In the genomic region with DNA sequence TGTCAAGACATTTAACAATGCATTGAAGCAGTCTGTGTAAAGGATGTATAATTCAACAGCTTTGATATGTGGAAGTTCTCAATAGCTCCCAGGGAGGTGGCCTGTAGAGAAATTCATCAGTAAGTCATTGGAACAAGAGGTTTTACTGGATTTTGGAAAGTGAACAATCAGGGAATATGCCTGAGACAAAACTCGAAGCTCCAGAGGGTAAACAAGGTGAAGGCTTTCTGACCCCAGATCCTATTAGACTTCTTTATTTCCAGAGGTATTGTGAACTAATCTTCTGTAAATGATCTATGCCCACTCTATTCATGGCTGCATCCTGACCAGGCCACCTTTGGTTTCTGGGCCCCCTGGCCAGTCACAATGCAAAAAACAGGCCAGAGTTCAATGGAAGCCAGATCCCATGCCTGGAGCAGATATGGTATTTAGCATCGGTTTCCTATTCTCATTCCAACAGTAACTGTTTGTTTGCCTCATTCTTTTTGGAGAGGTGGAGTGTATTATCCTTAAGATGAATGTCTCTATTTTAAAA, we compare ENCODE assay signal across 17 cellular contexts.
DNase-seq lines count a peak whose midpoint lies in the region; ATAC-seq and TF ChIP-seq lines count a peak whose summit lies in the region.
"Had no signal": no experiment of that assay in that cellular context is flagged by ENCODE, and none has a peak within 500 bp of the region (broad histone marks: within the 10 kb centered on the region; RNA-seq: fewer than 3 reads in every experiment).

No MANE protein-coding gene starts in this region.

- H3K4me1 ChIP-seq in HAP-1 (peaks cover 32% of the 10 kb centered on the region), PC-3 (ENCODE audit: insufficient read depth, low read length) (peaks cover 12% of the 10 kb centered on the region), neuronal stem cell (ENCODE audit: control insufficient read depth in 2 of 2, insufficient read depth in 1 of 2, low read depth in 1 of 2, low read length in 2 of 2) (peaks cover 0 to 22% of the 10 kb centered on the region in 2 donors)
- H3K4me1 ChIP-seq: A549, BE2C had no signal

- no peak overlapping the region for H3K18ac ChIP-seq in neuronal stem cell (ENCODE audit: low read length)

- no peak overlapping the region for H3K4me2 ChIP-seq in PC-3 (ENCODE audit: low read length)
- no peak overlapping the region for H3K4me2 ChIP-seq in neuronal stem cell (ENCODE audit: insufficient read depth, low read length, poor library complexity, severe bottlenecking)
- H3K4me2 ChIP-seq: A549 had no signal

- H2BK12ac ChIP-seq in neuronal stem cell (ENCODE audit: low read length): no peak overlapping the region

- H2AFZ ChIP-seq in PC-3 (ENCODE audit: low read length): no peak overlapping the region
- H2AFZ ChIP-seq in neuronal stem cell (ENCODE audit: low read length): no peak overlapping the region

- no peak overlapping the region for H2BK5ac ChIP-seq in neuronal stem cell (ENCODE audit: low read length)

- no peak overlapping the region for H2AK5ac ChIP-seq in neuronal stem cell (ENCODE audit: low read depth, low read length)

- H3K4me3 ChIP-seq in HAP-1 (no peak overlapping the region), PC-3 (ENCODE audit: low read length) (no peak overlapping the region), neuronal stem cell (ENCODE audit: low read length in 2 of 2) (no peak overlapping the region)
- H3K4me3 ChIP-seq: A549 had no signal

- H3K36me3 ChIP-seq in HAP-1 (replicated peaks): no peaks in the 10 kb centered on the region
- H3K36me3 ChIP-seq in PC-3 (ENCODE audit: low read depth, low read length): no peaks in the 10 kb centered on the region
- no peaks in the 10 kb centered on the region for H3K36me3 ChIP-seq in neuronal stem cell (replicated peaks in 1 of 2; ENCODE audit: control insufficient read depth in 2 of 2, insufficient read depth in 2 of 2, low read length in 2 of 2)
- H3K36me3 ChIP-seq: BE2C had no signal

- no peaks in the 10 kb centered on the region for H3K9me2 ChIP-seq in PC-3 (replicated peaks; ENCODE audit: low read length)

- peak; percentile 58 to 68 for DNase-seq in HAP-1 (ENCODE audit: low spot score in 2 of 2)
- peak; percentile 42 for DNase-seq in PC-3
- peak; percentile 59 for DNase-seq in islet precursor cell
- peak; percentile 36 for DNase-seq in neuronal stem cell (ENCODE audit: low spot score)
- no peak for DNase-seq in HUDEP-2 (lab: John Stamatoyannopoulos, UW; ENCODE audit: unreplicated experiment in 76 of 76)
- DNase-seq in NCI-H187 treated with DMSO at 0.1 percent for 48 hours (lab: John Stamatoyannopoulos, UW): no peak
- DNase-seq: BE2C; CD8-positive, alpha-beta T cell; COR-L47; DMS153; DMS79 treated with DMSO at 0.1 percent for 48 hours; EL; GDM1 had no signal

- H3K14ac ChIP-seq in neuronal stem cell (ENCODE audit: low read length): no peak overlapping the region

- H4K8ac ChIP-seq in neuronal stem cell (ENCODE audit: low read depth, low read length): no peak overlapping the region

- no peaks in the 10 kb centered on the region for H4K20me1 ChIP-seq in PC-3 (ENCODE audit: low read length)

- no peaks in the 10 kb centered on the region for H3K79me1 ChIP-seq in neuronal stem cell (ENCODE audit: low read depth, low read length)

- H3K27ac ChIP-seq in PC-3 (ENCODE audit: low read length) (no peak overlapping the region), neuronal stem cell (replicated peaks; ENCODE audit: low read length) (no peak overlapping the region)
- H3K27ac ChIP-seq: A549 had no signal

- H3K9me3 ChIP-seq in HAP-1 (no peaks in the 10 kb centered on the region), PC-3 (ENCODE audit: low read length) (no peaks in the 10 kb centered on the region), neuronal stem cell (replicated peaks in 1 of 2; ENCODE audit: control insufficient read depth in 2 of 2, insufficient read depth in 1 of 2, low read depth in 1 of 2, low read length in 2 of 2) (no peaks in the 10 kb centered on the region)
- H3K9me3 ChIP-seq: A549, BE2C had no signal

- no peak overlapping the region for H4K91ac ChIP-seq in neuronal stem cell (ENCODE audit: low read depth, low read length, poor library complexity)

- no CpG with 5 or more reads among the region's 2 CpGs for whole genome bisulfite sequencing in neuronal stem cell (ENCODE audit: extremely low coverage in 2 of 2, insufficient read length in 2 of 2, insufficient replicate concordance in 1 of 2), 2 donors

- POLR2A ChIA-PET in PC-3 (lab: Charles Lee; ENCODE audit: unreplicated experiment): no interaction called here

- BruUV-seq in PC-3 (replicated peaks; lab: Mats Ljungman, UMichigan): no TSS peak

- no peak for TF ChIP-seq CTCF in PC-3 (conservative IDR thresholded peaks at IDR 0.05; ENCODE audit: low read depth, low read length)

- no peaks in the 10 kb centered on the region for H3K79me2 ChIP-seq in PC-3 (ENCODE audit: low read length)

- in situ Hi-C loops in HAP-1 (cut with MboI; ENCODE audit: low sequenced_read_pairs): no loop called here

- no peaks in the 10 kb centered on the region for H3K27me3 ChIP-seq in HAP-1 (ENCODE audit: low read depth)
- no peaks in the 10 kb centered on the region for H3K27me3 ChIP-seq in PC-3 (ENCODE audit: low read length)
- peaks cover 0 to 52% (median 2%) of the 10 kb centered on the region in 3 experiments for H3K27me3 ChIP-seq in neuronal stem cell (ENCODE audit: control insufficient read depth in 3 of 3, insufficient read depth in 3 of 3, low read depth in 1 of 3, low read length in 3 of 3)
- H3K27me3 ChIP-seq: BE2C had no signal

- H3K9ac ChIP-seq in PC-3 (ENCODE audit: low read length) (no peak overlapping the region), neuronal stem cell (ENCODE audit: low read depth, low read length, poor library complexity) (no peak overlapping the region)

- H2BK120ac ChIP-seq in neuronal stem cell (ENCODE audit: low read depth, low read length): no peak overlapping the region

- H3K23ac ChIP-seq in neuronal stem cell (ENCODE audit: low read depth, low read length, poor library complexity): no peak overlapping the region

- CTCF ChIA-PET in PC-3 (lab: Charles Lee): no interaction called here

- intact Hi-C loops in PC-3 (cut with micrococcal nuclease): no loop called here

- H3F3A ChIP-seq in PC-3 (ENCODE audit: low read length, unreplicated experiment): no peaks in the 10 kb centered on the region

- no peak overlapping the region for H3K4ac ChIP-seq in neuronal stem cell (ENCODE audit: low read length)

- H2BK15ac ChIP-seq in neuronal stem cell (ENCODE audit: low read length): no peak overlapping the region

- ATAC-seq in PC-3 (no peak), GM18909 (IDR thresholded peaks at IDR 0.05; ENCODE audit: poor library complexity, unreplicated experiment) (no peak), HG02763 (IDR thresholded peaks at IDR 0.05; ENCODE audit: unreplicated experiment) (no peak)
- ATAC-seq: A549; CD8-positive, alpha-beta T cell; HCT116 had no signal

Comparison
In these comparisons a context has a peak if more than half of its experiments do, and no peak if none do; other contexts are left out.
1. DNase-seq: peak in HAP-1 (2 of 2), PC-3 (single experiment), islet precursor cell (single experiment) and neuronal stem cell (single experiment); none in HUDEP-2 (0 of 76) and NCI-H187 treated with DMSO at 0.1 percent for 48 hours (single experiment).